In genomic region chr3:95758707-95759106, GRCh38 we compare ENCODE assay signal across 25 cellular contexts.
"Had no signal": no experiment of that assay in that cellular context is flagged by ENCODE, and none has a peak within 500 bp of the region (broad histone marks: within the 10 kb centered on the region; RNA-seq: fewer than 3 reads in every experiment).

No MANE protein-coding gene starts in this region.

- H3K27ac Mint-ChIP-seq: dendritic cell treated with granulocyte-macrophage colony-stimulating factor and Interleukin-4, amounts not matched to agents 40 ng/mL and 50 ng/mL, for 4 days; effector memory CD8-positive, alpha-beta T cell; endodermal cell had no signal

- DNase-seq: colonic mucosa; cortex of kidney; dermis blood vessel endothelial cell; effector CD4-positive, alpha-beta T cell; effector CD8-positive, alpha-beta T cell; effector memory CD4-positive, alpha-beta T cell; effector memory CD8-positive, alpha-beta T cell; endodermal cell; erythroblast; esophagus squamous epithelium; foreskin fibroblast; foreskin keratinocyte; foreskin melanocyte; gastrocnemius medialis; glutamatergic neuron; head of caudate nucleus; heart left ventricle; heart right ventricle had no signal

- H3K4me3 Mint-ChIP-seq: dendritic cell treated with granulocyte-macrophage colony-stimulating factor and Interleukin-4, amounts not matched to agents 40 ng/mL and 50 ng/mL, for 4 days; effector memory CD8-positive, alpha-beta T cell; endodermal cell had no signal

- H3K4me3 ChIP-seq: colonic mucosa, coronary artery, dorsolateral prefrontal cortex, esophagus muscularis mucosa, esophagus squamous epithelium, gastrocnemius medialis, gastroesophageal sphincter, heart left ventricle, heart right ventricle had no signal

- H3K9me3 Mint-ChIP-seq: endodermal cell had no signal

- H3K27ac ChIP-seq: colonic mucosa, coronary artery, dorsolateral prefrontal cortex, epithelial cell of prostate, esophagus muscularis mucosa, esophagus squamous epithelium, foreskin keratinocyte, gastrocnemius medialis, gastroesophageal sphincter, heart left ventricle, heart right ventricle had no signal

- H3K27me3 ChIP-seq: colonic mucosa, dorsolateral prefrontal cortex, esophagus muscularis mucosa, esophagus squamous epithelium, foreskin keratinocyte, gastrocnemius medialis, gastroesophageal sphincter, heart left ventricle, heart right ventricle had no signal

- H3K27me3 Mint-ChIP-seq: dendritic cell treated with granulocyte-macrophage colony-stimulating factor and Interleukin-4, amounts not matched to agents 40 ng/mL and 50 ng/mL, for 4 days; effector memory CD8-positive, alpha-beta T cell had no signal

- H3K4me1 Mint-ChIP-seq: endodermal cell had no signal

- H3K36me3 ChIP-seq: colonic mucosa, esophagus muscularis mucosa, esophagus squamous epithelium, gastrocnemius medialis, gastroesophageal sphincter, heart left ventricle, heart right ventricle had no signal

- H3K4me1 ChIP-seq: colonic mucosa, esophagus muscularis mucosa, esophagus squamous epithelium, foreskin keratinocyte, gastrocnemius medialis, gastroesophageal sphincter, heart left ventricle, heart right ventricle had no signal

- ATAC-seq: effector memory CD8-positive, alpha-beta T cell; esophagus mucosa; foreskin keratinocyte; gastrocnemius medialis; heart right ventricle had no signal

- H3K9me3 ChIP-seq: colonic mucosa, esophagus muscularis mucosa, gastrocnemius medialis, gastroesophageal sphincter, heart left ventricle had no signal
